In the genomic region with DNA sequence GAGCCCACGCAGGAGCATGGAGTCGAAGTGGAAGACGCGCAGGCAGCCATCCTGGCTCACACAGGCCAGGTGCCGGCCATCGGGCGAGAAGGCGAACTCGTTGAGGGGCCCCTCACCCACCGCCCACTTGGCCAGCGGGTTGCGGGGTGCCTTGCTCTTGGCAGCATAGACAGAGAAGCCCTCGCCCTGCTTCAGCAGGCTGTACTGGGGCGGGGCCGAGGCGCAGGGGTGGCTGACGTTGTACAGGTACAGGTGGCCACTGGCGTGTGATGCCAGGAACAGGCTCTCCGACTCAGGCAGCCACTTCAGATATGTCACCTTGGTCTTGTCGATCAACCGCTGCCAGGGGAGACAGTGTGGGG, we compare ENCODE assay signal across 1 cellular context.
TF ChIP-seq lines count a peak whose summit lies in the region.

No MANE protein-coding gene starts in this region.

TF ChIP-seq in K562, 482 proteins besides CTCF, POLR2A, EP300 and RAD21:
- TF ChIP-seq ELF2 (CRISPR knock-in tag; IDR thresholded peaks at IDR 0.05) = no peak
- TF ChIP-seq FUS (optimal IDR thresholded peaks at IDR 0.05; ENCODE audit: low read depth, low read length) = no peak
- no peak for TF ChIP-seq DIDO1 (tag; IDR thresholded peaks at IDR 0.05; ENCODE audit: low read depth)
- TF ChIP-seq ZNF518B (CRISPR knock-in tag; IDR thresholded peaks at IDR 0.05) = no peak
- no peak for TF ChIP-seq BCOR (IDR thresholded peaks at IDR 0.05)
- no peak for TF ChIP-seq MLLT1 (IDR thresholded peaks at IDR 0.05)
- peak; percentile 46; the same call in 1 of the 2 replicates for TF ChIP-seq POLR2G (IDR thresholded peaks at IDR 0.05; ENCODE audit: low read depth, low read length)
- TF ChIP-seq HDAC3 (IDR thresholded peaks at IDR 0.05; ENCODE audit: borderline replicate concordance, partially characterized antibody) = no peak
- no peak for TF ChIP-seq ETV1 (tag; conservative IDR thresholded peaks at IDR 0.05; ENCODE audit: low read depth)
- TF ChIP-seq, protein P1, sequence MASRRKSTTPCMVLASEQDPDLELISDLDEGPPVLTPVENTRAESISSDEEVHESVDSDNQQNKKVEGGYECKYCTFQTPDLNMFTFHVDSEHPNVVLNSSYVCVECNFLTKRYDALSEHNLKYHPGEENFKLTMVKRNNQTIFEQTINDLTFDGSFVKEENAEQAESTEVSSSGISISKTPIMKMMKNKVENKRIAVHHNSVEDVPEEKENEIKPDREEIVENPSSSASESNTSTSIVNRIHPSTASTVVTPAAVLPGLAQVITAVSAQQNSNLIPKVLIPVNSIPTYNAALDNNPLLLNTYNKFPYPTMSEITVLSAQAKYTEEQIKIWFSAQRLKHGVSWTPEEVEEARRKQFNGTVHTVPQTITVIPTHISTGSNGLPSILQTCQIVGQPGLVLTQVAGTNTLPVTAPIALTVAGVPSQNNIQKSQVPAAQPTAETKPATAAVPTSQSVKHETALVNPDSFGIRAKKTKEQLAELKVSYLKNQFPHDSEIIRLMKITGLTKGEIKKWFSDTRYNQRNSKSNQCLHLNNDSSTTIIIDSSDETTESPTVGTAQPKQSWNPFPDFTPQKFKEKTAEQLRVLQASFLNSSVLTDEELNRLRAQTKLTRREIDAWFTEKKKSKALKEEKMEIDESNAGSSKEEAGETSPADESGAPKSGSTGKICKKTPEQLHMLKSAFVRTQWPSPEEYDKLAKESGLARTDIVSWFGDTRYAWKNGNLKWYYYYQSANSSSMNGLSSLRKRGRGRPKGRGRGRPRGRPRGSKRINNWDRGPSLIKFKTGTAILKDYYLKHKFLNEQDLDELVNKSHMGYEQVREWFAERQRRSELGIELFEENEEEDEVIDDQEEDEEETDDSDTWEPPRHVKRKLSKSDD (conservative IDR thresholded peaks at IDR 0.05; ENCODE audit: low read length) = no peak
- TF ChIP-seq SNAPC5 (CRISPR knock-in tag; IDR thresholded peaks at IDR 0.05) = no peak
- TF ChIP-seq RCOR1 (IDR thresholded peaks at IDR 0.05; ENCODE audit: borderline replicate concordance in 1 of 2, low read depth in 2 of 2, low read length in 2 of 2) = no peak
- TF ChIP-seq ZNF134 (CRISPR knock-in tag; conservative IDR thresholded peaks at IDR 0.05) = no peak
- no peak for TF ChIP-seq RBM17 (IDR thresholded peaks at IDR 0.05; ENCODE audit: borderline replicate concordance, low read depth, low read length)
- TF ChIP-seq ZNF354B (CRISPR knock-in tag; IDR thresholded peaks at IDR 0.05) = no peak
- no peak for TF ChIP-seq SLC30A9 (CRISPR knock-in tag; IDR thresholded peaks at IDR 0.05)
- TF ChIP-seq NCOA4 (IDR thresholded peaks at IDR 0.05; ENCODE audit: partially characterized antibody) = no peak
- peak; percentile 51 for TF ChIP-seq RBFOX2 (IDR thresholded peaks at IDR 0.05; ENCODE audit: low read depth, low read length)
- no peak for TF ChIP-seq HMGXB4 (CRISPR knock-in tag; IDR thresholded peaks at IDR 0.05)
- TF ChIP-seq MTF1 (CRISPR knock-in tag; IDR thresholded peaks at IDR 0.05; ENCODE audit: borderline replicate concordance) = no peak
- no peak for TF ChIP-seq MXI1 (IDR thresholded peaks at IDR 0.05; ENCODE audit: low read depth, low read length)
- TF ChIP-seq ARID1B (IDR thresholded peaks at IDR 0.05) = no peak
- TF ChIP-seq BRD9 (IDR thresholded peaks at IDR 0.05; ENCODE audit: low read depth, partially characterized antibody) = no peak
- TF ChIP-seq E2F3 (CRISPR knock-in tag; IDR thresholded peaks at IDR 0.05) = no peak
- TF ChIP-seq KLF1 (tag; IDR thresholded peaks at IDR 0.05) = no peak
- TF ChIP-seq RBM22 (IDR thresholded peaks at IDR 0.05; ENCODE audit: low read depth, low read length, poor library complexity, severe bottlenecking) = peak; percentile 3
